24 cellular contexts compared by ENCODE assay signal in the genomic region with DNA sequence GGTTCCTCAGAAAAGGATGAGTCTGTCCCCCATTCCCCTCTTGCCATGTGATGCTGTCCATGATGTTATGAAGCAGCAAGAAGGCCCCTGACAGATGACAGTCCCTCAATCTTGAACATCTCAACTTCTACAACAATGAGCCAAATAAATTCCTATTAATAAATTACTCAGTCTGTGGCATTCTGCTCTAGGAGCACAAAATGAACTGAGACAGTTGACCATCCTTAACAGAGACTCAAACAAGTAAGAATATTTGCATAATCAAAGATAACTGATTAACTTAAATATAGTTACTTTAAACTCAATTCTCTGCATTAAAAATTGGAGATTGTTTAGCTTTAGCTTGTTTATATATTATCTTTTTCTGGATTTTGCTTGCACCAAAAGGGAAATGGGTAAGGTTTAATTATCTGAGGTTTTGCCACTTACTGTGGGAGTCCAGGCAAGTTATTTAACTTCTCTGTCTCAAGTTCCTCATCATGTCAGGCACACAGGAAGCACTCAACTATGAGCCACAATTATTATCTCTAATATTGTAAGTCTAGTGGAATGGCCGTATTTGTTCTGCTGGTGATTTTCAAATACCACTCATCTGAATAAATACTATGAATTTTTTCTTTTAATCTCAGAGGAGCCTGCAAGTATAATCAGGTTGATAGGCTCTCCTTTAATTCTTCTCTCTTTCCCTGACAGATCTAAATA.
DNase-seq lines count a peak whose midpoint lies in the region; ATAC-seq, FAIRE-seq and TF ChIP-seq lines count a peak whose summit lies in the region.
"Had no signal": no experiment of that assay in that cellular context is flagged by ENCODE, and none has a peak within 500 bp of the region (broad histone marks: within the 10 kb centered on the region; RNA-seq: fewer than 3 reads in every experiment).

No MANE protein-coding gene starts in this region.

- ATAC-seq in GM19468 (IDR thresholded peaks at IDR 0.05; ENCODE audit: extremely low read depth, unreplicated experiment) (peak; percentile 23), HG03196 (IDR thresholded peaks at IDR 0.05; ENCODE audit: unreplicated experiment) (peak; percentile 39), GM18502 (IDR thresholded peaks at IDR 0.05; ENCODE audit: poor library complexity, unreplicated experiment) (no peak)
- ATAC-seq: naive thymus-derived CD8-positive, alpha-beta T cell had no signal

- peaks cover 31% of the 10 kb centered on the region for H3K4me1 ChIP-seq in mesodermal cell (ENCODE audit: control insufficient read depth, insufficient read depth, low read length, poor library complexity, severe bottlenecking)
- H3K4me1 ChIP-seq: ascending aorta, Caco-2 had no signal

- DNase-seq in bronchial epithelial cell (ENCODE audit: low read depth) (peak; percentile 55), activated T-cell treated with anti-CD3 and anti-CD28 coated beads for 4 hours (no peak), activated gamma-delta T cell treated with Interleukin-2 at 50 U/mL for 16 hours (no peak)
- DNase-seq: activated B cell treated with CpG ODN at 0.5 μM for 24 hours; activated CD4-positive, alpha-beta memory T cell treated with anti-CD3 and anti-CD28 coated beads, Interleukin-2, amount 10 ng/mL, durations not matched to agents 7 days and 5 days; activated naive CD4-positive, alpha-beta T cell treated with anti-CD3 and anti-CD28 coated beads, Interleukin-2, amount 10 ng/mL, durations not matched to agents 7 days and 5 days; activated T-cell treated with anti-CD3 and anti-CD28 coated beads, Interleukin-2, amount 50 U/mL, for 24 hours; Caco-2; hippocampal formation; kidney glomerular epithelial cell; naive thymus-derived CD8-positive, alpha-beta T cell; NCI-H1417; NCI-H526; posterior cingulate gyrus; SIG-M5; stimulated activated naive CD4-positive, alpha-beta T cell; tibial artery had no signal

- H3K9me3 ChIP-seq in mesodermal cell (ENCODE audit: control insufficient read depth, low read length): no peaks in the 10 kb centered on the region
- H3K9me3 ChIP-seq: ascending aorta, Caco-2, tibial artery had no signal

- WGBS in mesodermal cell (ENCODE audit: insufficient coverage in 2 of 2), 2 experiments: no CpG with 5 or more reads among the region's 1 CpG

- H3K36me3 ChIP-seq in bronchial epithelial cell (ENCODE audit: control insufficient read depth, insufficient read depth, low read length) (no peaks in the 10 kb centered on the region), mesodermal cell (ENCODE audit: control insufficient read depth, insufficient read depth, low read length) (no peaks in the 10 kb centered on the region)
- H3K36me3 ChIP-seq: ascending aorta, tibial artery had no signal

- H3K27ac ChIP-seq in mesodermal cell (ENCODE audit: low read depth, low read length, severe bottlenecking): peak overlapping the region; percentile 24
- H3K27ac ChIP-seq: ascending aorta, tibial artery had no signal

- H3K27me3 ChIP-seq in bronchial epithelial cell (ENCODE audit: control insufficient read depth, insufficient read depth, low read length): no peaks in the 10 kb centered on the region
- H3K27me3 ChIP-seq: ascending aorta, tibial artery had no signal

- FAIRE-seq in bronchial epithelial cell (lab: Jason Lieb, UNC): no peak
- FAIRE-seq: colon, GM19239 had no signal

- no peak for TF ChIP-seq CTCF in bronchial epithelial cell (IDR thresholded peaks at IDR 0.05; ENCODE audit: insufficient read depth, low read length, severe bottlenecking)

- no peak overlapping the region for H3K4me3 ChIP-seq in bronchial epithelial cell (ENCODE audit: low read depth, low read length)
- H3K4me3 ChIP-seq in mesodermal cell (ENCODE audit: extremely low read depth, insufficient read depth, low read length, poor library complexity, severe bottlenecking): no peak overlapping the region
- H3K4me3 ChIP-seq: ascending aorta, tibial artery had no signal
